In genomic region chr22:30717331-30717921, GRCh38 we compare ENCODE assay signal across 15 cellular contexts. TPM values are rescaled to one million over a fixed set of nuclear protein-coding genes. Genes with fewer than 3 reads are reported as not detected.
DNase-seq lines count a peak whose midpoint lies in the region; ATAC-seq and TF ChIP-seq lines count a peak whose summit lies in the region.
"Had no signal": no experiment of that assay in that cellular context is flagged by ENCODE, and none has a peak within 500 bp of the region (broad histone marks: within the 10 kb centered on the region; RNA-seq: fewer than 3 reads in every experiment).

No MANE protein-coding gene starts in this region.

- TF ChIP-seq CTCF in MCF 10A (IDR thresholded peaks at IDR 0.05; ENCODE audit: unreplicated experiment) (no peak), breast epithelium (IDR thresholded peaks at IDR 0.05) (no peak), fibroblast of villous mesenchyme (IDR thresholded peaks at IDR 0.05; ENCODE audit: insufficient read depth, low read depth, low read length) (no peak), upper lobe of right lung (IDR thresholded peaks at IDR 0.05) (no peak), thyroid gland (IDR thresholded peaks at IDR 0.05) (no peak)

- H3K9me3 Mint-ChIP-seq in MCF 10A (ENCODE audit: unreplicated experiment), result no peaks in the 10 kb centered on the region
- H3K9me3 Mint-ChIP-seq: central memory CD8-positive, alpha-beta T cell had no signal

- POLR2A ChIA-PET in MCF 10A (lab: Yijun Ruan, JAX), result no interaction called here

- no peaks in the 10 kb centered on the region for H3K27me3 Mint-ChIP-seq in MCF 10A (ENCODE audit: insufficient read depth, unreplicated experiment)
- H3K27me3 Mint-ChIP-seq: activated CD8-positive, alpha-beta memory T cell treated with anti-CD3 and anti-CD28 coated beads, Interleukin-2, amount 10 ng/mL, durations not matched to agents 7 days and 5 days; central memory CD8-positive, alpha-beta T cell had no signal

- no peak overlapping the region for H3K4me3 Mint-ChIP-seq in MCF 10A (ENCODE audit: unreplicated experiment)
- H3K4me3 Mint-ChIP-seq: activated CD8-positive, alpha-beta memory T cell treated with anti-CD3 and anti-CD28 coated beads, Interleukin-2, amount 10 ng/mL, durations not matched to agents 7 days and 5 days; central memory CD8-positive, alpha-beta T cell; naive thymus-derived CD8-positive, alpha-beta T cell had no signal

- BruUV-seq in MCF 10A (replicated peaks; lab: Mats Ljungman, UMichigan), result no TSS peak

- no peak overlapping the region for H3K27ac ChIP-seq in breast epithelium
- no peak overlapping the region for H3K27ac ChIP-seq in upper lobe of right lung
- H3K27ac ChIP-seq in thyroid gland, result no peak overlapping the region

- H3K4me1 Mint-ChIP-seq in MCF 10A (ENCODE audit: insufficient read depth, unreplicated experiment), result peaks cover 15% of the 10 kb centered on the region
- H3K4me1 Mint-ChIP-seq: activated CD8-positive, alpha-beta memory T cell treated with anti-CD3 and anti-CD28 coated beads, Interleukin-2, amount 10 ng/mL, durations not matched to agents 7 days and 5 days; central memory CD8-positive, alpha-beta T cell; naive thymus-derived CD8-positive, alpha-beta T cell had no signal

- H3K36me3 ChIP-seq in breast epithelium (no peaks in the 10 kb centered on the region), upper lobe of right lung (no peaks in the 10 kb centered on the region), thyroid gland (no peaks in the 10 kb centered on the region)
- H3K36me3 ChIP-seq: BLaER1 treated with 17β-estradiol and CSF1 and Interleukin-3, amounts not matched to agents 10 nM and 100 nM had no signal

- WGBS in thyroid gland, 2 donors, result 75 to 80% methylated on average over 4 of the region's 4 CpGs

- TF ChIP-seq POLR2A in breast epithelium (IDR thresholded peaks at IDR 0.05) (no peak), thyroid gland (IDR thresholded peaks at IDR 0.05) (no peak)

- CTCF ChIA-PET in MCF 10A (lab: Yijun Ruan, JAX), result interaction anchor here (0.6 to 0.8 kb wide), 2 partner anchors 15 to 236 kb away, joined by 3 read pairs; no protein-coding TSS in a partner anchor

- H3K4me3 ChIP-seq in breast epithelium (no peak overlapping the region), fibroblast of villous mesenchyme (ENCODE audit: low read depth, low read length) (no peak overlapping the region), upper lobe of right lung (no peak overlapping the region), thyroid gland (replicated peaks in 1 of 3) (no peak overlapping the region)
- H3K4me3 ChIP-seq: BLaER1 treated with 17β-estradiol and CSF1 and Interleukin-3, amounts not matched to agents 10 nM and 100 nM; GM12878 had no signal

- no peak overlapping the region for H3K27ac Mint-ChIP-seq in MCF 10A (ENCODE audit: low read depth, unreplicated experiment)
- H3K27ac Mint-ChIP-seq: activated CD8-positive, alpha-beta memory T cell treated with anti-CD3 and anti-CD28 coated beads, Interleukin-2, amount 10 ng/mL, durations not matched to agents 7 days and 5 days had no signal

- H3K27me3 ChIP-seq in breast epithelium (no peaks in the 10 kb centered on the region), upper lobe of right lung (no peaks in the 10 kb centered on the region), thyroid gland (no peaks in the 10 kb centered on the region)
- H3K27me3 ChIP-seq: BLaER1 treated with 17β-estradiol and CSF1 and Interleukin-3, amounts not matched to agents 10 nM and 100 nM had no signal

- ATAC-seq in upper lobe of right lung (peak; percentile 51), HG03025 (IDR thresholded peaks at IDR 0.05; ENCODE audit: low FRiP score, unreplicated experiment) (no peak), HG03378 (IDR thresholded peaks at IDR 0.05; ENCODE audit: unreplicated experiment) (no peak)
- ATAC-seq: activated CD8-positive, alpha-beta memory T cell treated with anti-CD3 and anti-CD28 coated beads, Interleukin-2, amount 10 ng/mL, durations not matched to agents 7 days and 5 days; GM12878; naive thymus-derived CD8-positive, alpha-beta T cell had no signal

- peaks cover 6% of the 10 kb centered on the region for H3K36me3 Mint-ChIP-seq in MCF 10A (ENCODE audit: insufficient read depth, unreplicated experiment)
- H3K36me3 Mint-ChIP-seq: naive thymus-derived CD8-positive, alpha-beta T cell had no signal

- H3K9me3 ChIP-seq in breast epithelium, result no peaks in the 10 kb centered on the region
- H3K9me3 ChIP-seq in upper lobe of right lung, result no peaks in the 10 kb centered on the region
- H3K9me3 ChIP-seq in thyroid gland, result no peaks in the 10 kb centered on the region
- H3K9me3 ChIP-seq: BLaER1 treated with 17β-estradiol and CSF1 and Interleukin-3, amounts not matched to agents 10 nM and 100 nM had no signal

- intact Hi-C loops in MCF 10A (cut with micrococcal nuclease), result no loop called here
- intact Hi-C loops in breast epithelium (cut with DNase I; ENCODE audit: low total_unique reads), result no loop called here
- intact Hi-C loops in upper lobe of right lung (cut with DNase I), result no loop called here
- intact Hi-C loops in thyroid gland (cut with DNase I), result no loop called here

- DNase-seq in MCF 10A (ENCODE audit: unreplicated experiment) (peak; percentile 92), breast epithelium (ENCODE audit: low spot score in 2 of 2) (no peak), SW480 (ENCODE audit: low spot score) (peak; percentile 42), fibroblast of villous mesenchyme (ENCODE audit: low read depth) (peak; percentile 53), upper lobe of right lung (no peak), thyroid gland (no peak)
- DNase-seq: activated CD8-positive, alpha-beta memory T cell treated with anti-CD3 and anti-CD28 coated beads, Interleukin-2, amount 10 ng/mL, durations not matched to agents 7 days and 5 days; Karpas-422; naive thymus-derived CD8-positive, alpha-beta T cell; stimulated activated naive CD4-positive, alpha-beta T cell treated with Interleukin-2 at 50 U/mL for 16 hours had no signal

- no peaks in the 10 kb centered on the region for H3K4me1 ChIP-seq in breast epithelium
- H3K4me1 ChIP-seq in upper lobe of right lung, result no peaks in the 10 kb centered on the region
- no peaks in the 10 kb centered on the region for H3K4me1 ChIP-seq in thyroid gland

RNA-seq across cellular contexts. Expression of gene OSBP2, which starts 22.8 kb away (rescaled TPM):
- total RNA-seq in MCF 10A (2022) (276 and 338 TPM in 2 replicates), breast epithelium (1 to 10 TPM in 2 of 3 donors, under 1 TPM in 1; 0.96 to 4.6 (median 4.4) TPM), fibroblast of villous mesenchyme (0.43 and 0.97 TPM in 2 replicates), upper lobe of right lung (6.0 TPM), thyroid gland (10 to 100 TPM in 3 of 4 donors, 1 to 10 TPM in 1; 7.8 to 13.4 (median 11.5) TPM)

RNA-seq across cellular contexts. Expression of gene DUSP18, which starts 49.8 kb away (rescaled TPM):
- total RNA-seq in MCF 10A (2022) (5.6 and 6.5 TPM in 2 replicates), breast epithelium (10 to 100 TPM in 1 of 3 donors, 1 to 10 TPM in 2; 5.9 to 12.0 (median 8.0) TPM), fibroblast of villous mesenchyme (5.5 and 10.4 TPM in 2 replicates), upper lobe of right lung (19.3 TPM), thyroid gland (1 to 10 TPM; 6.9 to 8.4 (median 7.3) TPM)

Comparison
In these comparisons a context has a peak if more than half of its experiments do, and no peak if none do; other contexts are left out.
1. DNase-seq: peak in MCF 10A (single experiment), SW480 (single experiment) and fibroblast of villous mesenchyme (single experiment); none in breast epithelium (0 of 2), upper lobe of right lung (single experiment) and thyroid gland (0 of 2).
2. RNA of gene OSBP2, which starts 22.8 kb away (total RNA-seq): 276 to 338 TPM in MCF 10A; 7.8 to 13.4 TPM in thyroid gland, 6.0 TPM in upper lobe of right lung (single experiment), 0.96 to 4.6 TPM in breast epithelium and 0.43 to 0.97 TPM in fibroblast of villous mesenchyme; every median in the first group is over 10 times any median in the second.